Comparison of ENCODE assay signal across 8 cellular contexts in the genomic region with DNA sequence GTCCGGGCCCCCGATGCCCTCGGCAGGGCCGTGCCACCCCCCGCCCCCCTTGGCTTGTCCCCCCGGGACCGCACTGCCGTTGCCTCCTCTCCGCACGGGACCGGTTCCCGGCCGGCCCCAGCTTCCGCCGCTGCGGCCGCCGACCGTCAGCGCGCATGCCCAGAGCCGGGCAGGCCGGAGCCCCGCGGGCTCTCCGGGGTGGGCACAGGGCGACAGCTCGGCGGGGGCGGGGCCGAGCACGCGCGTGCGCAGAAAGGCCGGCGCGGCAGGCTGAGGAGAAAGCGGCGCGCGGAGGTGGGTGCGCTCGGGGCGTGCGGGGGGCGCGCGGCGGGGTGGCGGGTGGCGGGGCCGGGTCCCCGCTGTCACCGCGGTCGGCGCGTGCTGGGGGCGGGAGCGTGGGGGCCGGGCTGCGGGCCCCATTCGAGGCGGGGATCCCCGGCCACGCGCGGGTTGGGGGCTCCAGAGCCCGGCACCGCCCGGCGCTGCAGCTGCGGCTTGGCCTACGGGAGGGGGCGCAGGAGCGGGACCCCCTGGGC. TPM values are rescaled to one million over a fixed set of nuclear protein-coding genes. Genes with fewer than 3 reads are reported as not detected.
A peak's percentile ranks its signal among the peaks of the same experiment; 100 is the strongest.
DNase-seq lines count a peak whose midpoint lies in the region; ATAC-seq, FAIRE-seq and TF ChIP-seq lines count a peak whose summit lies in the region.

A gene (plus strand): TSS at position 251 of the 536 bp plus-strand sequence. CDS start 21,022 bp downstream, outside the sequence.

- TF ChIP-seq POLR2A in GM15510 (IDR thresholded peaks at IDR 0.05; ENCODE audit: borderline replicate concordance, extremely low read depth, insufficient read length) = peak; percentile 91

- peak within 1 kb of the TSS; percentile 67 to 69 for H3K9ac ChIP-seq in kidney (ENCODE audit: low read length in 2 of 2)

- no peak for TF ChIP-seq CTCF in kidney (IDR thresholded peaks at IDR 0.05; ENCODE audit: borderline replicate concordance, extremely low read depth, insufficient read depth)

- DNase-seq in NCI-H2196 treated with DMSO at 0.1 percent for 48 hours (lab: John Stamatoyannopoulos, UW; ENCODE audit: unreplicated experiment) (peak; percentile 63), cerebellum (ENCODE audit: low spot score) (peak; percentile 97), kidney (peak; percentile 95)
- DNase-seq in activated CD4-positive, alpha-beta T cell treated with anti-CD3 and anti-CD28 coated beads for 24 hours (ENCODE audit: low read depth in 2 of 2) = peak; percentile 72 to 80
- DNase-seq in stimulated activated CD4-positive, alpha-beta T cell treated with anti-CD3 and anti-CD28 coated beads, Interleukin-12 subunit alpha, Interleukin-12 subunit beta, amount 100 ng/mL, for 4 hours = peak; percentile 85

- H3K36me3 ChIP-seq in kidney (ENCODE audit: control insufficient read depth in 1 of 2, insufficient read depth in 2 of 2, low read length in 2 of 2) = no peaks in the 10 kb centered on the region

- no peak for FAIRE-seq in kidney (lab: Jason Lieb, UNC)

- intact Hi-C loops in kidney (cut with DNase I) = no loop called here

- H3K27ac ChIP-seq in kidney (ENCODE audit: low read depth in 2 of 2, low read length in 2 of 2) = peak within 1 kb of the TSS; percentile 87 to 88

- H3K4me3 ChIP-seq in kidney (ENCODE audit: low read length in 2 of 2) = peak within 1 kb of the TSS; percentile 61 to 69

- no peaks in the 10 kb centered on the region for H3K9me3 ChIP-seq in kidney (ENCODE audit: control insufficient read depth in 1 of 2, low read length in 2 of 2)

- peaks cover 12 to 45% of the 10 kb centered on the region in 2 donors for H3K4me1 ChIP-seq in kidney (ENCODE audit: control insufficient read depth in 1 of 2, insufficient read depth in 1 of 2, low read depth in 1 of 2, low read length in 2 of 2)

- peak; percentile 67 for ATAC-seq in HG02840 (IDR thresholded peaks at IDR 0.05; ENCODE audit: low FRiP score, unreplicated experiment)
- no peak for ATAC-seq in HG03378 (IDR thresholded peaks at IDR 0.05; ENCODE audit: unreplicated experiment)

RNA-seq across cellular contexts. Expression of the gene that starts here (rescaled TPM):
- 30.4 TPM for total RNA-seq in cerebellum
- total RNA-seq in kidney = 25.7 TPM
- 23.9 TPM for polyA plus RNA-seq in kidney (ENCODE audit: insufficient read depth, low read depth, low replicate concordance)
